15 cellular contexts compared by ENCODE assay signal in genomic region chr5:112918679-112919078, GRCh38. TPM values are rescaled to one million over a fixed set of nuclear protein-coding genes. Genes with fewer than 3 reads are reported as not detected.
DNase-seq lines count a peak whose midpoint lies in the region; ATAC-seq and TF ChIP-seq lines count a peak whose summit lies in the region.
"Had no signal": no experiment of that assay in that cellular context is flagged by ENCODE, and none has a peak within 500 bp of the region (broad histone marks: within the 10 kb centered on the region; RNA-seq: fewer than 3 reads in every experiment).

No MANE protein-coding gene starts in this region.

- H3K27me3 ChIP-seq in right cardiac atrium (ENCODE audit: control insufficient read depth, insufficient read depth), result no peaks in the 10 kb centered on the region
- H3K27me3 ChIP-seq in SJSA1 (replicated peaks), result no peaks in the 10 kb centered on the region
- no peaks in the 10 kb centered on the region for H3K27me3 ChIP-seq in kidney epithelial cell (ENCODE audit: control insufficient read depth, insufficient read depth, low read length)
- H3K27me3 ChIP-seq in gastrocnemius medialis, result no peaks in the 10 kb centered on the region
- H3K27me3 ChIP-seq in stomach, result no peaks in the 10 kb centered on the region

- DNase-seq in right cardiac atrium (no peak), cardiac septum (ENCODE audit: low spot score) (no peak), SJSA1 (ENCODE audit: low read depth in 1 of 2, low spot score in 2 of 2) (peak; percentile 52 to 56), kidney epithelial cell (ENCODE audit: low read depth) (peak; percentile 45), gastrocnemius medialis (no peak), NCI-H1694 (lab: John Stamatoyannopoulos, UW) (no peak), stomach (no peak)
- DNase-seq: activated CD4-positive, alpha-beta T cell treated with anti-CD3 and anti-CD28 coated beads for 4 hours; activated T-cell treated with anti-CD3 and anti-CD28 coated beads, Interleukin-2, amount 50 U/mL, for 48 hours; amygdala; NCI-H2029 treated with DMSO at 0.1 percent for 48 hours; NCI-H526 treated with DMSO at 0.1 percent for 48 hours had no signal

- no peak for TF ChIP-seq EP300 in stomach (IDR thresholded peaks at IDR 0.05)

- ATAC-seq in right cardiac atrium (no peak), gastrocnemius medialis (no peak), GM18517 (IDR thresholded peaks at IDR 0.05; ENCODE audit: unreplicated experiment) (no peak)
- ATAC-seq: Panc1 had no signal

- peaks cover 17% of the 10 kb centered on the region for H3K4me1 ChIP-seq in right cardiac atrium (ENCODE audit: control insufficient read depth, insufficient read depth, low read length)
- H3K4me1 ChIP-seq in SJSA1 (replicated peaks), result peaks cover 24% of the 10 kb centered on the region
- H3K4me1 ChIP-seq in gastrocnemius medialis, result peaks cover 51 to 74% of the 10 kb centered on the region in 2 donors
- peaks cover 56 to 86% (median 72%) of the 10 kb centered on the region in 4 donors for H3K4me1 ChIP-seq in stomach

- intact Hi-C loops in right cardiac atrium (cut with DNase I), result no loop called here
- intact Hi-C loops in cardiac septum (cut with DNase I), result no loop called here
- intact Hi-C loops in gastrocnemius medialis (cut with DNase I; ENCODE audit: low total_unique reads), result no loop called here
- intact Hi-C loops in stomach (cut with DNase I; ENCODE audit: low total_unique reads), result no loop called here

- H3K4me3 ChIP-seq in right cardiac atrium (ENCODE audit: low read length) (no peak overlapping the region), SJSA1 (no peak overlapping the region), kidney epithelial cell (ENCODE audit: low read depth, low read length) (no peak overlapping the region), gastrocnemius medialis (no peak overlapping the region), stomach (no peak overlapping the region)
- H3K4me3 ChIP-seq: coronary artery had no signal

- in situ Hi-C loops in gastrocnemius medialis (cut with MboI; ENCODE audit: low sequenced_read_pairs in 4 of 4), result loop anchor here in 2 of 4 donors (10.0 kb wide), 2 partner anchors 54 to 64 kb away; partner anchors contain the start of gene SRP19 (in 1 of the 2)

- H3K36me3 ChIP-seq in SJSA1 (peaks cover 74% of the 10 kb centered on the region), kidney epithelial cell (ENCODE audit: control insufficient read depth, insufficient read depth, low read length) (no peaks in the 10 kb centered on the region), gastrocnemius medialis (peaks cover 0 to 27% of the 10 kb centered on the region in 2 donors), stomach (peaks cover 11 to 56% (median 45%) of the 10 kb centered on the region in 4 donors)

- no peak for TF ChIP-seq CTCF in kidney epithelial cell (IDR thresholded peaks at IDR 0.05; ENCODE audit: insufficient read depth, low read length, poor library complexity, severe bottlenecking)
- no peak for TF ChIP-seq CTCF in gastrocnemius medialis (IDR thresholded peaks at IDR 0.05 in 4 of 5, conservative IDR thresholded peaks at IDR 0.05 in 1 of 5)
- TF ChIP-seq CTCF in stomach (IDR thresholded peaks at IDR 0.05), result no peak

- H3K9me3 ChIP-seq in right cardiac atrium (ENCODE audit: control insufficient read depth, low read length), result no peaks in the 10 kb centered on the region
- H3K9me3 ChIP-seq in SJSA1 (replicated peaks), result no peaks in the 10 kb centered on the region; the same call in 1 of the 2 replicates
- no peaks in the 10 kb centered on the region for H3K9me3 ChIP-seq in gastrocnemius medialis
- H3K9me3 ChIP-seq in stomach, result no peaks in the 10 kb centered on the region

- H3K27ac ChIP-seq in right cardiac atrium (ENCODE audit: low read length) (peak overlapping the region; percentile 66), SJSA1 (no peak overlapping the region), gastrocnemius medialis (peak overlapping the region in 1 of 4 donors; percentile 12), stomach (no peak overlapping the region)
- H3K27ac ChIP-seq: coronary artery had no signal

- WGBS in right cardiac atrium, result 82% methylated on average over 1 of the region's 1 CpG
- 27 to 56% (median 33%) methylated on average over 1 of the region's 1 CpG for WGBS in stomach, 5 donors

- TF ChIP-seq POLR2A in gastrocnemius medialis (IDR thresholded peaks at IDR 0.05) (no peak), stomach (IDR thresholded peaks at IDR 0.05) (no peak)

RNA-seq across cellular contexts. Expression of gene REEP5, which starts 3.3 kb away (rescaled TPM):
- total RNA-seq in right cardiac atrium, result 100 to 1,000 TPM; 103 to 119 (median 112) TPM
- polyA plus RNA-seq in right cardiac atrium, result 91.8 TPM
- total RNA-seq in cardiac septum, result 119 TPM
- 57.0 and 76.3 TPM in 2 replicates for total RNA-seq in SJSA1 (2014; rRNA removed; shearing (Covaris generic))
- total RNA-seq in kidney epithelial cell, result 74.6 and 79.4 TPM in 2 replicates
- total RNA-seq in gastrocnemius medialis, result 100 to 1,000 TPM in 2 of 4 donors, 10 to 100 TPM in 2; 67.2 to 116 (median 89.9) TPM
- total RNA-seq in stomach, result 100 to 1,000 TPM in 1 of 5 donors, 10 to 100 TPM in 4; 18.8 to 102 (median 65.9) TPM
- 10 to 100 TPM; 24.7 to 45.0 (median 35.7) TPM for polyA plus RNA-seq in stomach

RNA-seq across cellular contexts. Expression of gene SRP19, which starts 57.6 kb away (rescaled TPM):
- total RNA-seq in right cardiac atrium (10 to 100 TPM; 21.4 to 34.4 (median 30.4) TPM), cardiac septum (32.4 TPM), kidney epithelial cell (96.7 and 139 TPM in 2 replicates), gastrocnemius medialis (10 to 100 TPM; 40.4 to 63.8 (median 55.0) TPM), stomach (10 to 100 TPM in 2 of 5 donors, 1 to 10 TPM in 3; 3.2 to 64.8 (median 6.4) TPM)
- polyA plus RNA-seq in right cardiac atrium (75.7 TPM), stomach (10 to 100 TPM; 62.5 to 99.3 (median 75.8) TPM)
- total RNA-seq in SJSA1 (2014; rRNA removed; shearing (Covaris generic)), result 132 and 155 TPM in 2 replicates

RNA-seq across cellular contexts. Expression of gene DCP2, which starts 57.9 kb away (rescaled TPM):
- total RNA-seq in right cardiac atrium (10 to 100 TPM; 23.2 to 26.7 (median 25.9) TPM), cardiac septum (21.8 TPM), kidney epithelial cell (13.6 and 33.4 TPM in 2 replicates), gastrocnemius medialis (10 to 100 TPM in 3 of 4 donors, 1 to 10 TPM in 1; 9.8 to 30.9 (median 27.2) TPM), stomach (10 to 100 TPM in 3 of 5 donors, 1 to 10 TPM in 2; 5.5 to 61.3 (median 26.8) TPM)
- polyA plus RNA-seq in right cardiac atrium (3.6 TPM), stomach (1 to 10 TPM; 5.3 to 7.9 (median 6.2) TPM)
- 40.2 and 56.8 TPM in 2 replicates for total RNA-seq in SJSA1 (2014; rRNA removed; shearing (Covaris generic))

Comparison
In these comparisons a context has a peak if more than half of its experiments do, and no peak if none do; other contexts are left out.
1. DNase-seq: peak in SJSA1 (2 of 2) and kidney epithelial cell (single experiment); none in right cardiac atrium (0 of 3), cardiac septum (single experiment), gastrocnemius medialis (0 of 2), NCI-H1694 (single experiment) and stomach (single experiment).